Comparison of ENCODE assay signal across 19 cellular contexts in the genomic region with DNA sequence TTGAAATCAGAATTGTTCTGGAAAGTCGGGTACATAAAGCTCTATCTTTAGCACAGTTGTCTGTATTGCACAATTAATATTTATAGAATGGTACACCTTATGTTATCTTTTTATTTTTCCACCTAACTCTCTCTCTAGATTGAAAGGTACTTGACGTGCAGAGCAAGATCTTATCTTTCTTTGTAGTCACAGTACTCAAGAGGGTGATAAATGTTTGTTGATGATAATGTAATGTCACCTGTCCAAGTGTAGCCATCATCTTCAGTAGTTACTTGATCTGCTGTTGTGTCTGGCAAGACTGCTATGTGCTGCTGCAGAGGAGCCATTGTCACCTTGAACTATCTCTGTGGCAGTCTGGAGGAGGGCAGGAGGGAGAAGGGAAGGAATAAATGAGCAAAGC. TPM values are rescaled to one million over a fixed set of nuclear protein-coding genes. Genes with fewer than 3 reads are reported as not detected.
DNase-seq lines count a peak whose midpoint lies in the region; ATAC-seq and TF ChIP-seq lines count a peak whose summit lies in the region.
"Had no signal": no experiment of that assay in that cellular context is flagged by ENCODE, and none has a peak within 500 bp of the region (broad histone marks: within the 10 kb centered on the region; RNA-seq: fewer than 3 reads in every experiment).

No MANE protein-coding gene starts in this region.

- H3K9me3 Mint-ChIP-seq in activated CD4-positive, alpha-beta T cell treated with anti-CD3 and anti-CD28 coated beads, Interleukin-2, amount 10 ng/mL, durations not matched to agents 24 days and 14 days = no peaks in the 10 kb centered on the region
- no peaks in the 10 kb centered on the region for H3K9me3 Mint-ChIP-seq in activated CD8-positive, alpha-beta T cell treated with anti-CD3 and anti-CD28 coated beads for 36 hours
- H3K9me3 Mint-ChIP-seq in naive thymus-derived CD8-positive, alpha-beta T cell = no peaks in the 10 kb centered on the region
- H3K9me3 Mint-ChIP-seq: stimulated activated naive B cell treated with anti-CD40 and anti-IgM and Interleukin-4, amounts not matched to agents 10 μg/mL and 1 μg/mL and 100 μg/mL, for 72 hours had no signal

- POLR2A ChIA-PET in activated CD8-positive, alpha-beta T cell treated with anti-CD3 and anti-CD28 coated beads for 36 hours (lab: Charles Lee) = no interaction called here
- POLR2A ChIA-PET in naive thymus-derived CD8-positive, alpha-beta T cell (lab: Charles Lee) = interaction anchor here (10.1 kb wide), 1 partner anchor 21 kb away, joined by 207 read pairs; no protein-coding TSS in a partner anchor
- POLR2A ChIA-PET in PC-9 (lab: Charles Lee; ENCODE audit: unreplicated experiment) = interaction anchor here (0.6 to 0.7 kb wide), 2 partner anchors 14 to 1121 kb away, joined by 5 to 9 read pairs; no protein-coding TSS in a partner anchor

- H3K9me3 ChIP-seq in PC-9 (ENCODE audit: insufficient read depth, low read depth) = no peaks in the 10 kb centered on the region
- H3K9me3 ChIP-seq: mucosa of descending colon, ovary, vagina had no signal

- no peak overlapping the region for H3K4me2 ChIP-seq in PC-9

- H3F3A ChIP-seq in PC-9 (ENCODE audit: insufficient read depth, low read depth) = peaks cover 13% of the 10 kb centered on the region; the same call in 1 of the 2 replicates

- no peaks in the 10 kb centered on the region for H4K20me1 ChIP-seq in PC-9 (ENCODE audit: insufficient read depth)

- no peak overlapping the region for H2AFZ ChIP-seq in PC-9

- TF ChIP-seq CTCF in activated CD8-positive, alpha-beta T cell treated with anti-CD3 and anti-CD28 coated beads for 36 hours (IDR thresholded peaks at IDR 0.05) = no peak
- TF ChIP-seq CTCF in PC-9 (conservative IDR thresholded peaks at IDR 0.05) = no peak

- CTCF ChIA-PET in activated CD8-positive, alpha-beta T cell treated with anti-CD3 and anti-CD28 coated beads for 36 hours (lab: Charles Lee) = no interaction called here
- CTCF ChIA-PET in PC-9 (lab: Charles Lee) = interaction anchor here (0.6 to 0.7 kb wide), 2 partner anchors 20 to 546 kb away, joined by 3 read pairs; no protein-coding TSS in a partner anchor

- DNase-seq in activated CD4-positive, alpha-beta T cell treated with anti-CD3 and anti-CD28 coated beads, Interleukin-2, amount 10 ng/mL, durations not matched to agents 24 days and 14 days = no peak
- no peak for DNase-seq in activated CD4-positive, alpha-beta T cell treated with anti-CD3 and anti-CD28 coated beads for 1 hour
- DNase-seq in DMS79 (lab: John Stamatoyannopoulos, UW) (peak; percentile 8), C1 segment of cervical spinal cord (lab: John Stamatoyannopoulos, UW) (no peak), PC-9 (no peak)
- DNase-seq in activated CD8-positive, alpha-beta T cell treated with anti-CD3 and anti-CD28 coated beads for 36 hours = no peak
- no peak for DNase-seq in naive thymus-derived CD8-positive, alpha-beta T cell
- DNase-seq: activated CD4-positive, alpha-beta T cell treated with anti-CD3 and anti-CD28 coated beads for 4 hours; brain microvascular endothelial cell; hypothalamus; mucosa of descending colon; MV-4-11; ovary; small intestine; stimulated activated naive B cell treated with anti-CD40 and anti-IgM and Interleukin-4, amounts not matched to agents 10 μg/mL and 1 μg/mL and 100 μg/mL, for 72 hours had no signal

- H3K4me3 Mint-ChIP-seq in activated CD4-positive, alpha-beta T cell treated with anti-CD3 and anti-CD28 coated beads, Interleukin-2, amount 10 ng/mL, durations not matched to agents 24 days and 14 days = peak overlapping the region; percentile 2
- no peak overlapping the region for H3K4me3 Mint-ChIP-seq in activated CD8-positive, alpha-beta T cell treated with anti-CD3 and anti-CD28 coated beads for 36 hours
- peak overlapping the region in 8 of 10 donors; percentile 25 to 82 (median 50) for H3K4me3 Mint-ChIP-seq in naive thymus-derived CD8-positive, alpha-beta T cell
- H3K4me3 Mint-ChIP-seq: stimulated activated naive B cell treated with anti-CD40 and anti-IgM and Interleukin-4, amounts not matched to agents 10 μg/mL and 1 μg/mL and 100 μg/mL, for 72 hours had no signal

- peaks cover 39% of the 10 kb centered on the region for H3K4me1 Mint-ChIP-seq in activated CD4-positive, alpha-beta T cell treated with anti-CD3 and anti-CD28 coated beads, Interleukin-2, amount 10 ng/mL, durations not matched to agents 24 days and 14 days
- peaks cover 39% of the 10 kb centered on the region for H3K4me1 Mint-ChIP-seq in activated CD8-positive, alpha-beta T cell treated with anti-CD3 and anti-CD28 coated beads for 36 hours (ENCODE audit: low read depth)
- H3K4me1 Mint-ChIP-seq in naive thymus-derived CD8-positive, alpha-beta T cell = peaks cover 31 to 69% (median 62%) of the 10 kb centered on the region in 4 donors

- H3K36me3 Mint-ChIP-seq in activated CD4-positive, alpha-beta T cell treated with anti-CD3 and anti-CD28 coated beads, Interleukin-2, amount 10 ng/mL, durations not matched to agents 24 days and 14 days (ENCODE audit: low read depth) = peaks cover 39% of the 10 kb centered on the region
- peaks cover 29% of the 10 kb centered on the region for H3K36me3 Mint-ChIP-seq in activated CD8-positive, alpha-beta T cell treated with anti-CD3 and anti-CD28 coated beads for 36 hours (ENCODE audit: low read depth)
- H3K36me3 Mint-ChIP-seq in naive thymus-derived CD8-positive, alpha-beta T cell = peaks cover 5 to 59% (median 19%) of the 10 kb centered on the region in 3 donors

- no peak overlapping the region for H3K4me3 ChIP-seq in PC-9
- H3K4me3 ChIP-seq: mucosa of descending colon, ovary, vagina had no signal

- no peaks in the 10 kb centered on the region for H3K9me2 ChIP-seq in PC-9 (ENCODE audit: insufficient read depth)

- no peak for ATAC-seq in activated CD8-positive, alpha-beta T cell treated with anti-CD3 and anti-CD28 coated beads for 36 hours
- ATAC-seq in naive thymus-derived CD8-positive, alpha-beta T cell = peak; percentile 12 to 21
- no peak for ATAC-seq in GM18498 (IDR thresholded peaks at IDR 0.05; ENCODE audit: unreplicated experiment)
- ATAC-seq: HepG2; mucosa of descending colon; stimulated activated naive B cell treated with anti-CD40 and anti-IgM and Interleukin-4, amounts not matched to agents 10 μg/mL and 1 μg/mL and 100 μg/mL, for 72 hours had no signal

- H3K27me3 ChIP-seq in PC-9 (ENCODE audit: insufficient read depth, low read depth) = no peaks in the 10 kb centered on the region
- H3K27me3 ChIP-seq: brain microvascular endothelial cell, ovary, vagina had no signal

- no peaks in the 10 kb centered on the region for H3K27me3 Mint-ChIP-seq in activated CD4-positive, alpha-beta T cell treated with anti-CD3 and anti-CD28 coated beads, Interleukin-2, amount 10 ng/mL, durations not matched to agents 24 days and 14 days
- H3K27me3 Mint-ChIP-seq in activated CD8-positive, alpha-beta T cell treated with anti-CD3 and anti-CD28 coated beads for 36 hours = no peaks in the 10 kb centered on the region
- H3K27me3 Mint-ChIP-seq in naive thymus-derived CD8-positive, alpha-beta T cell = no peaks in the 10 kb centered on the region
- H3K27me3 Mint-ChIP-seq: stimulated activated naive B cell treated with anti-CD40 and anti-IgM and Interleukin-4, amounts not matched to agents 10 μg/mL and 1 μg/mL and 100 μg/mL, for 72 hours had no signal

- peak overlapping the region; percentile 68 for H3K27ac Mint-ChIP-seq in activated CD4-positive, alpha-beta T cell treated with anti-CD3 and anti-CD28 coated beads, Interleukin-2, amount 10 ng/mL, durations not matched to agents 24 days and 14 days
- H3K27ac Mint-ChIP-seq in activated CD8-positive, alpha-beta T cell treated with anti-CD3 and anti-CD28 coated beads for 36 hours = peak overlapping the region; percentile 71
- peak overlapping the region; percentile 68 to 94 (median 84) for H3K27ac Mint-ChIP-seq in naive thymus-derived CD8-positive, alpha-beta T cell
- H3K27ac Mint-ChIP-seq: stimulated activated naive B cell treated with anti-CD40 and anti-IgM and Interleukin-4, amounts not matched to agents 10 μg/mL and 1 μg/mL and 100 μg/mL, for 72 hours had no signal

- no TSS peak for BruUV-seq in PC-9 (replicated peaks; lab: Mats Ljungman, UMichigan)

- H3K79me2 ChIP-seq in PC-9 (ENCODE audit: low read depth) = peaks cover 50% of the 10 kb centered on the region

- H3K27ac ChIP-seq in PC-9 = no peak overlapping the region
- H3K27ac ChIP-seq: brain microvascular endothelial cell, ovary, RWPE1, vagina had no signal

- peaks cover 10% of the 10 kb centered on the region for H3K4me1 ChIP-seq in PC-9 (replicated peaks; ENCODE audit: insufficient read depth)

- peaks cover 6% of the 10 kb centered on the region; the same call in 1 of the 2 replicates for H3K36me3 ChIP-seq in PC-9 (ENCODE audit: low read depth)
- H3K36me3 ChIP-seq: ovary had no signal

- intact Hi-C loops in activated CD4-positive, alpha-beta T cell treated with anti-CD3 and anti-CD28 coated beads, Interleukin-2, amount 10 ng/mL, durations not matched to agents 24 days and 14 days (cut with micrococcal nuclease) = no loop called here
- intact Hi-C loops in activated CD8-positive, alpha-beta T cell treated with anti-CD3 and anti-CD28 coated beads for 36 hours (cut with micrococcal nuclease) = no loop called here
- intact Hi-C loops in PC-9 (cut with micrococcal nuclease; ENCODE audit: unreplicated experiment) = no loop called here

RNA-seq across cellular contexts. Expression of gene HMOX2, which starts 5.3 kb away (rescaled TPM):
- 64.3 and 70.0 TPM in 2 replicates for total RNA-seq in activated CD4-positive, alpha-beta T cell treated with anti-CD3 and anti-CD28 coated beads, Interleukin-2, amount 10 ng/mL, durations not matched to agents 24 days and 14 days
- total RNA-seq in activated CD8-positive, alpha-beta T cell treated with anti-CD3 and anti-CD28 coated beads for 36 hours = 10 to 100 TPM; 64.7 to 65.4 TPM
- total RNA-seq in naive thymus-derived CD8-positive, alpha-beta T cell = 10 to 100 TPM; 64.3 to 71.9 TPM
- 100 to 1,000 TPM; 123 to 210 (median 145) TPM for polyA plus RNA-seq in naive thymus-derived CD8-positive, alpha-beta T cell
- 68.1 and 69.5 TPM in 2 replicates for total RNA-seq in PC-9 (2021)

RNA-seq across cellular contexts. Expression of gene NMRAL1, which starts 7.1 kb away (rescaled TPM):
- 32.2 and 34.5 TPM in 2 replicates for total RNA-seq in activated CD4-positive, alpha-beta T cell treated with anti-CD3 and anti-CD28 coated beads, Interleukin-2, amount 10 ng/mL, durations not matched to agents 24 days and 14 days
- total RNA-seq in activated CD8-positive, alpha-beta T cell treated with anti-CD3 and anti-CD28 coated beads for 36 hours = 10 to 100 TPM; 45.3 to 53.6 TPM
- total RNA-seq in naive thymus-derived CD8-positive, alpha-beta T cell = 10 to 100 TPM; 53.7 to 63.1 TPM
- 10 to 100 TPM; 52.3 to 67.9 (median 62.9) TPM for polyA plus RNA-seq in naive thymus-derived CD8-positive, alpha-beta T cell
- 118 and 141 TPM in 2 replicates for total RNA-seq in PC-9 (2021)

RNA-seq across cellular contexts. Expression of gene DNAJA3, which starts 55.9 kb away (rescaled TPM):
- 106 and 108 TPM in 2 replicates for total RNA-seq in activated CD4-positive, alpha-beta T cell treated with anti-CD3 and anti-CD28 coated beads, Interleukin-2, amount 10 ng/mL, durations not matched to agents 24 days and 14 days
- total RNA-seq in activated CD8-positive, alpha-beta T cell treated with anti-CD3 and anti-CD28 coated beads for 36 hours = 100 to 1,000 TPM in 1 of 2 experiments, 10 to 100 TPM in 1; 86.8 to 101 TPM
- 10 to 100 TPM; 70.6 to 71.3 TPM for total RNA-seq in naive thymus-derived CD8-positive, alpha-beta T cell
- polyA plus RNA-seq in naive thymus-derived CD8-positive, alpha-beta T cell = 10 to 100 TPM; 43.4 to 64.8 (median 45.2) TPM
- 58.9 and 66.5 TPM in 2 replicates for total RNA-seq in PC-9 (2021)

RNA-seq across cellular contexts. Expression of gene CDIP1, which starts 57.0 kb away (rescaled TPM):
- 49.4 and 55.2 TPM in 2 replicates for total RNA-seq in activated CD4-positive, alpha-beta T cell treated with anti-CD3 and anti-CD28 coated beads, Interleukin-2, amount 10 ng/mL, durations not matched to agents 24 days and 14 days
- 10 to 100 TPM; 31.9 to 32.2 TPM for total RNA-seq in activated CD8-positive, alpha-beta T cell treated with anti-CD3 and anti-CD28 coated beads for 36 hours
- 10 to 100 TPM; 23.4 to 25.5 TPM for total RNA-seq in naive thymus-derived CD8-positive, alpha-beta T cell
- polyA plus RNA-seq in naive thymus-derived CD8-positive, alpha-beta T cell = 10 to 100 TPM; 18.2 to 25.3 (median 25.0) TPM
- total RNA-seq in PC-9 (2021) = 10.7 and 18.4 TPM in 2 replicates

Comparison
In these comparisons a context has a peak if more than half of its experiments do, and no peak if none do; other contexts are left out.
1. ATAC-seq: peak in naive thymus-derived CD8-positive, alpha-beta T cell (2 of 2); none in activated CD8-positive, alpha-beta T cell treated with anti-CD3 and anti-CD28 coated beads for 36 hours (single experiment) and GM18498 (single experiment).
2. Peak in every context shown above with its lines, with median percentiles within 50 percentile points of each other: H3K27ac Mint-ChIP-seq.